In the genomic region with DNA sequence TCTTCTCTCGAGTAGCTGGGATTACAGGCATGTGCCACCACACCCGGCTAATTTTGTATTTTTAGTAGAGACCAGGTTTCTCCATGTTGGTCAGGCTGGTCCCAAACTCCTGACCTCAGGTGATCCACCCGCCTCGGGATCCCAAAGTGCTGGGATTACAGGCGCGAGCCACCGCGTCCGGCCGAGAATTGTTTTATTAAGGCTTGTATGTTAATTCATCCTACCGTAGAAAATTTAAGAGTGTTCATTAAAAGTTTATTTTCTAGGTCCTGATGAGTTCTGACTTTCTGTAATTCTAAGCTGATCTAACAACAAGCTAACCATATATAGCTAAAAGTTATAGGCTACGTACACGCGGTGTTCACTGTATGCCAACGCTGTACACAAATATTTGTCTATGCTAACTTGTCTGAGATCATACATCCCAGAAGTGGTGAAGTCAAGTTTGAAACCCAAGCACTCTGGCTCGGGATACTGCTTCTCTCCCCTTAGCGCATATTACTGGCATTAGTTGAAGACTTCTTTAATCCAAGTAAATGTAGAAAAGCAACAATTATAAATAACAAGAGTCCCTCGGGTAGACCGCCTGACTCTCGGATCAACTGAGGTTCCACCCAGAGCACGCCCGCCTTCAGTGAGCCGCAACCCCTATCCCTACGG, we compare ENCODE assay signal across 1 cellular context.
TF ChIP-seq lines count a peak whose summit lies in the region.

No MANE protein-coding gene starts in this region.

TF ChIP-seq in GM12878, 131 proteins besides CTCF, POLR2A, EP300 and RAD21:
- TF ChIP-seq ZSCAN29 (IDR thresholded peaks at IDR 0.05): no peak
- TF ChIP-seq JUNB (IDR thresholded peaks at IDR 0.05): peak; percentile 12; the same call in 1 of the 2 replicates
- TF ChIP-seq, protein P1, sequence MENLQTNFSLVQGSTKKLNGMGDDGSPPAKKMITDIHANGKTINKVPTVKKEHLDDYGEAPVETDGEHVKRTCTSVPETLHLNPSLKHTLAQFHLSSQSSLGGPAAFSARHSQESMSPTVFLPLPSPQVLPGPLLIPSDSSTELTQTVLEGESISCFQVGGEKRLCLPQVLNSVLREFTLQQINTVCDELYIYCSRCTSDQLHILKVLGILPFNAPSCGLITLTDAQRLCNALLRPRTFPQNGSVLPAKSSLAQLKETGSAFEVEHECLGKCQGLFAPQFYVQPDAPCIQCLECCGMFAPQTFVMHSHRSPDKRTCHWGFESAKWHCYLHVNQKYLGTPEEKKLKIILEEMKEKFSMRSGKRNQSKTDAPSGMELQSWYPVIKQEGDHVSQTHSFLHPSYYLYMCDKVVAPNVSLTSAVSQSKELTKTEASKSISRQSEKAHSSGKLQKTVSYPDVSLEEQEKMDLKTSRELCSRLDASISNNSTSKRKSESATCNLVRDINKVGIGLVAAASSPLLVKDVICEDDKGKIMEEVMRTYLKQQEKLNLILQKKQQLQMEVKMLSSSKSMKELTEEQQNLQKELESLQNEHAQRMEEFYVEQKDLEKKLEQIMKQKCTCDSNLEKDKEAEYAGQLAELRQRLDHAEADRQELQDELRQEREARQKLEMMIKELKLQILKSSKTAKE (IDR thresholded peaks at IDR 0.05; ENCODE audit: low read depth, poor library complexity, severe bottlenecking): peak; percentile 13
- TF ChIP-seq CHD2 (IDR thresholded peaks at IDR 0.05; ENCODE audit: borderline replicate concordance, low read depth, low read length): no peak
- TF ChIP-seq BHLHE40 (IDR thresholded peaks at IDR 0.05; ENCODE audit: borderline replicate concordance in 1 of 2, low read depth in 2 of 2, low read length in 1 of 2): no peak
- TF ChIP-seq ZNF207 (IDR thresholded peaks at IDR 0.05; ENCODE audit: borderline replicate concordance): no peak
- TF ChIP-seq LARP7 (IDR thresholded peaks at IDR 0.05): 0 out of 2 replicates have a peak, but pooled peaks have one; percentile 18
- 0 out of 2 replicates have a peak, but pooled peaks have one; percentile 54 for TF ChIP-seq PAX8 (IDR thresholded peaks at IDR 0.05)
- no peak for TF ChIP-seq TAF1 (IDR thresholded peaks at IDR 0.05; ENCODE audit: borderline replicate concordance, low read depth, low read length)
